In genomic region chr4:19368800-19369199, GRCh38 we compare ENCODE assay signal across 27 cellular contexts.
"Had no signal": no experiment of that assay in that cellular context is flagged by ENCODE, and none has a peak within 500 bp of the region (broad histone marks: within the 10 kb centered on the region; RNA-seq: fewer than 3 reads in every experiment).

No MANE protein-coding gene starts in this region.

- H3K36me3 ChIP-seq: left ventricle myocardium inferior, ovary, right atrium auricular region, right lobe of liver, transverse colon, upper lobe of left lung, vagina had no signal

- H3K4me3 Mint-ChIP-seq: immature natural killer cell; naive thymus-derived CD4-positive, alpha-beta T cell; natural killer cell treated with Interleukin-12 subunit alpha and Interleukin-12 subunit beta and Interleukin-15 and Interleukin-18, amount 100 ng/mL, for 72 hours; stimulated activated memory B cell treated with anti-CD40 and anti-IgM and Interleukin-4, amounts not matched to agents 10 μg/mL and 1 μg/mL and 100 μg/mL, for 72 hours; stimulated activated naive CD8-positive, alpha-beta T cell treated with anti-CD3 and anti-CD28 coated beads, Interleukin-15, amount 100 ng/mL, for 72 hours had no signal

- FAIRE-seq: islet of Langerhans, kidney had no signal

- H3K4me2 ChIP-seq: smooth muscle cell had no signal

- H3K36me3 Mint-ChIP-seq: immature natural killer cell; natural killer cell treated with Interleukin-12 subunit alpha and Interleukin-12 subunit beta and Interleukin-15 and Interleukin-18, amount 100 ng/mL, for 72 hours; stimulated activated memory B cell treated with anti-CD40 and anti-IgM and Interleukin-4, amounts not matched to agents 10 μg/mL and 1 μg/mL and 100 μg/mL, for 72 hours had no signal

- H3K4me1 ChIP-seq: left ventricle myocardium inferior, right atrium auricular region, right lobe of liver, transverse colon, upper lobe of left lung, vagina had no signal

- H3K4me3 ChIP-seq: left ventricle myocardium inferior, lung, mucosa of descending colon, ovary, right atrium auricular region, right lobe of liver, smooth muscle cell, transverse colon, upper lobe of left lung, vagina had no signal

- H3K9me3 Mint-ChIP-seq: stimulated activated memory B cell treated with anti-CD40 and anti-IgM and Interleukin-4, amounts not matched to agents 10 μg/mL and 1 μg/mL and 100 μg/mL, for 72 hours had no signal

- DNase-seq: hypothalamus; immature natural killer cell; kidney; left ventricle myocardium inferior; mesendoderm; midbrain; mucosa of descending colon; naive thymus-derived CD4-positive, alpha-beta T cell; ovary; right lobe of liver; stimulated activated CD4-positive, alpha-beta T cell treated with anti-CD3 and anti-CD28 coated beads, Interleukin-1b, Interleukin-23, amount 100 ng/mL, for 48 hours; stimulated activated CD4-positive, alpha-beta T cell treated with anti-CD3 and anti-CD28 coated beads, Interleukin-2, amount 100 ng/mL, for 48 hours; stimulated activated CD4-positive, alpha-beta T cell treated with anti-CD3 and anti-CD28 coated beads, Interleukin-4, amount 100 ng/mL, for 4 hours; stimulated activated CD8-positive, alpha-beta memory T cell treated with anti-CD3 and anti-CD28 coated beads, Interleukin-4, amount 100 ng/mL, for 48 hours; stimulated activated naive CD4-positive, alpha-beta T cell treated with Interleukin-2 at 50 U/mL for 16 hours; stimulated activated naive CD8-positive, alpha-beta T cell treated with anti-CD3 and anti-CD28 coated beads, Interleukin-15, amount 100 ng/mL, for 72 hours; substantia nigra; transverse colon; upper lobe of left lung had no signal

- H3K9me3 ChIP-seq: left ventricle myocardium inferior, mucosa of descending colon, ovary, right atrium auricular region, right lobe of liver, transverse colon, upper lobe of left lung, vagina had no signal

- H3K27ac Mint-ChIP-seq: immature natural killer cell; naive thymus-derived CD4-positive, alpha-beta T cell; natural killer cell treated with Interleukin-12 subunit alpha and Interleukin-12 subunit beta and Interleukin-15 and Interleukin-18, amount 100 ng/mL, for 72 hours; progenitor cell of endocrine pancreas; stimulated activated memory B cell treated with anti-CD40 and anti-IgM and Interleukin-4, amounts not matched to agents 10 μg/mL and 1 μg/mL and 100 μg/mL, for 72 hours; stimulated activated naive CD8-positive, alpha-beta T cell treated with anti-CD3 and anti-CD28 coated beads, Interleukin-15, amount 100 ng/mL, for 72 hours had no signal

- H3K27me3 Mint-ChIP-seq: naive thymus-derived CD4-positive, alpha-beta T cell; natural killer cell treated with Interleukin-12 subunit alpha and Interleukin-12 subunit beta and Interleukin-15 and Interleukin-18, amount 100 ng/mL, for 72 hours; progenitor cell of endocrine pancreas; stimulated activated memory B cell treated with anti-CD40 and anti-IgM and Interleukin-4, amounts not matched to agents 10 μg/mL and 1 μg/mL and 100 μg/mL, for 72 hours; stimulated activated naive CD8-positive, alpha-beta T cell treated with anti-CD3 and anti-CD28 coated beads, Interleukin-15, amount 100 ng/mL, for 72 hours had no signal

- ATAC-seq: mucosa of descending colon; naive thymus-derived CD4-positive, alpha-beta T cell; natural killer cell treated with Interleukin-12 subunit alpha and Interleukin-12 subunit beta and Interleukin-15 and Interleukin-18, amount 100 ng/mL, for 72 hours; right lobe of liver; stimulated activated memory B cell treated with anti-CD40 and anti-IgM and Interleukin-4, amounts not matched to agents 10 μg/mL and 1 μg/mL and 100 μg/mL, for 72 hours; stimulated activated naive CD8-positive, alpha-beta T cell treated with anti-CD3 and anti-CD28 coated beads, Interleukin-15, amount 100 ng/mL, for 72 hours had no signal

- H3K4me1 Mint-ChIP-seq: immature natural killer cell; naive thymus-derived CD4-positive, alpha-beta T cell; stimulated activated memory B cell treated with anti-CD40 and anti-IgM and Interleukin-4, amounts not matched to agents 10 μg/mL and 1 μg/mL and 100 μg/mL, for 72 hours; stimulated activated naive CD8-positive, alpha-beta T cell treated with anti-CD3 and anti-CD28 coated beads, Interleukin-15, amount 100 ng/mL, for 72 hours had no signal

- H3K27ac ChIP-seq: left ventricle myocardium inferior, ovary, right atrium auricular region, right lobe of liver, transverse colon, upper lobe of left lung, vagina had no signal

- H3K27me3 ChIP-seq: ovary, right atrium auricular region, right lobe of liver, transverse colon, upper lobe of left lung, vagina had no signal
